ENCODE assay signal across 22 cellular contexts in genomic region chrX:41828821-41829220, GRCh38.
"Had no signal": no experiment of that assay in that cellular context is flagged by ENCODE, and none has a peak within 500 bp of the region (broad histone marks: within the 10 kb centered on the region; RNA-seq: fewer than 3 reads in every experiment).

No MANE protein-coding gene starts in this region.

- H3K27ac Mint-ChIP-seq: activated naive CD4-positive, alpha-beta T cell treated with anti-CD3 and anti-CD28 coated beads for 36 hours; brain; nephron progenitor cell; stimulated activated naive B cell treated with anti-CD40 and anti-IgM and Interleukin-4, amounts not matched to agents 10 μg/mL and 1 μg/mL and 100 μg/mL, for 72 hours had no signal

- ATAC-seq: gastroesophageal sphincter; heart left ventricle; left colon; sciatic nerve; stimulated activated naive B cell treated with anti-CD40 and anti-IgM and Interleukin-4, amounts not matched to agents 10 μg/mL and 1 μg/mL and 100 μg/mL, for 72 hours had no signal

- H3K4me3 Mint-ChIP-seq: activated naive CD4-positive, alpha-beta T cell treated with anti-CD3 and anti-CD28 coated beads for 36 hours; brain; nephron progenitor cell; stimulated activated naive B cell treated with anti-CD40 and anti-IgM and Interleukin-4, amounts not matched to agents 10 μg/mL and 1 μg/mL and 100 μg/mL, for 72 hours had no signal

- H3K4me1 Mint-ChIP-seq: brain, nephron progenitor cell had no signal

- H3K27me3 Mint-ChIP-seq: brain; stimulated activated naive B cell treated with anti-CD40 and anti-IgM and Interleukin-4, amounts not matched to agents 10 μg/mL and 1 μg/mL and 100 μg/mL, for 72 hours had no signal

- H3K9me3 Mint-ChIP-seq: activated naive CD4-positive, alpha-beta T cell treated with anti-CD3 and anti-CD28 coated beads for 36 hours; stimulated activated naive B cell treated with anti-CD40 and anti-IgM and Interleukin-4, amounts not matched to agents 10 μg/mL and 1 μg/mL and 100 μg/mL, for 72 hours had no signal

- DNase-seq: activated effector memory CD4-positive, alpha-beta T cell treated with Interleukin-2 at 50 U/mL for 16 hours; activated naive CD4-positive, alpha-beta T cell treated with anti-CD3 and anti-CD28 coated beads for 36 hours; activated T-cell treated with anti-CD3 and anti-CD28 coated beads, Interleukin-2, amount 50 U/mL, for 48 hours; anterior cingulate cortex; caudate nucleus; dermis blood vessel endothelial cell; effector CD8-positive, alpha-beta T cell; erythroblast; heart left ventricle; islet precursor cell; left colon; mesenchymal stem cell; nephron progenitor cell; stimulated activated CD4-positive, alpha-beta T cell treated with anti-CD3 and anti-CD28 coated beads, Interleukin-15, amount 100 ng/mL, for 24 hours; stimulated activated naive B cell treated with anti-CD40 and anti-IgM and Interleukin-4, amounts not matched to agents 10 μg/mL and 1 μg/mL and 100 μg/mL, for 72 hours; T-helper 1 cell; T-helper 9 cell; transverse colon had no signal

- H3K4me3 ChIP-seq: gastroesophageal sphincter, heart left ventricle, smooth muscle cell, transverse colon had no signal
